Comparison of ENCODE assay signal across 13 cellular contexts in genomic region chr13:98467263-98467985, GRCh38.
A peak's percentile ranks its signal among the peaks of the same experiment; 100 is the strongest.
DNase-seq lines count a peak whose midpoint lies in the region; ATAC-seq and TF ChIP-seq lines count a peak whose summit lies in the region.
"Had no signal": no experiment of that assay in that cellular context is flagged by ENCODE, and none has a peak within 500 bp of the region (broad histone marks: within the 10 kb centered on the region; RNA-seq: fewer than 3 reads in every experiment).

No MANE protein-coding gene starts in this region.

- no peaks in the 10 kb centered on the region for H3K9me3 Mint-ChIP-seq in neural crest cell
- H3K9me3 Mint-ChIP-seq: central memory CD8-positive, alpha-beta T cell; naive B cell had no signal

- no peaks in the 10 kb centered on the region for H3K27me3 Mint-ChIP-seq in neural crest cell (ENCODE audit: low read depth)
- H3K27me3 Mint-ChIP-seq: central memory CD8-positive, alpha-beta T cell; naive B cell had no signal

- peak overlapping the region; percentile 58 for H3K27ac Mint-ChIP-seq in neural crest cell (ENCODE audit: unreplicated experiment)

- no peak for TF ChIP-seq CTCF in neural crest cell (conservative IDR thresholded peaks at IDR 0.05)

- no peak overlapping the region for H3K4me3 Mint-ChIP-seq in neural crest cell
- H3K4me3 Mint-ChIP-seq: central memory CD8-positive, alpha-beta T cell; naive B cell had no signal

- peaks cover 6% of the 10 kb centered on the region for H3K4me1 Mint-ChIP-seq in neural crest cell

- no peak for DNase-seq in Right ventricle myocardium inferior (ENCODE audit: missing footprints)
- DNase-seq in cardiac septum (ENCODE audit: low spot score): no peak
- no peak for DNase-seq in left cardiac atrium
- DNase-seq in neural crest cell (ENCODE audit: low read depth, low spot score): no peak
- no peak for DNase-seq in NCI-H82 treated with DMSO at 0.1 percent for 48 hours (lab: John Stamatoyannopoulos, UW; ENCODE audit: unreplicated experiment)
- no peak for DNase-seq in LoVo (ENCODE audit: low spot score)
- DNase-seq in NCI-H1105 (lab: John Stamatoyannopoulos, UW): no peak
- DNase-seq: hippocampal formation; naive B cell; NCI-H1417 treated with DMSO at 0.1 percent for 48 hours; NK-92 treated with Interleukin-12 subunit alpha and Interleukin-12 subunit beta, amount 100 ng/mL, for 24 hours had no signal

- intact Hi-C loops in Right ventricle myocardium inferior (cut with DNase I): loop anchor here (5.0 kb wide), 1 partner anchor 110 kb away; the partner anchor contains the start of gene STK24
- intact Hi-C loops in cardiac septum (cut with DNase I): loop anchor here (5.0 kb wide), 1 partner anchor 185 kb away; no protein-coding TSS in a partner anchor
- intact Hi-C loops in left cardiac atrium (cut with DNase I): no loop called here

- peak; percentile 83 for ATAC-seq in Right ventricle myocardium inferior
- peak; percentile 82 to 83 for ATAC-seq in left cardiac atrium
- ATAC-seq in HG02840 (IDR thresholded peaks at IDR 0.05; ENCODE audit: low FRiP score, unreplicated experiment): no peak

- peaks cover 19% of the 10 kb centered on the region for H3K36me3 Mint-ChIP-seq in neural crest cell (ENCODE audit: low read depth)

Comparison
In these comparisons a context has a peak if more than half of its experiments do, and no peak if none do; other contexts are left out.
1. intact Hi-C loops: an anchor here in Right ventricle myocardium inferior (5.0 kb wide) and cardiac septum (5.0 kb wide); none called in left cardiac atrium.